ENCODE assay signal across 15 cellular contexts in genomic region chr10:118742787-118743186, GRCh38. TPM values are rescaled to one million over a fixed set of nuclear protein-coding genes. Genes with fewer than 3 reads are reported as not detected.
DNase-seq lines count a peak whose midpoint lies in the region; TF ChIP-seq lines count a peak whose summit lies in the region.
"Had no signal": no experiment of that assay in that cellular context is flagged by ENCODE, and none has a peak within 500 bp of the region (broad histone marks: within the 10 kb centered on the region; RNA-seq: fewer than 3 reads in every experiment).

No MANE protein-coding gene starts in this region.

- POLR2A ChIA-PET in HEK293 (lab: Yijun Ruan, JAX) = interaction anchor here (4.4 kb wide), 1 partner anchor 12 kb away, joined by 27 read pairs; the partner anchor contains the start of gene CACUL1

- H3K27ac ChIP-seq in HEK293 (ENCODE audit: extremely low read depth, low read depth, low read length) (no peak overlapping the region), ascending aorta (peak overlapping the region; percentile 28 to 45), skeletal muscle tissue (ENCODE audit: low read depth, low read length) (peak overlapping the region; percentile 28)
- H3K27ac ChIP-seq: HL-60, KMS-11, spleen, VCaP had no signal

- CTCF ChIA-PET in HEK293 (lab: Yijun Ruan, JAX) = no interaction called here
- CTCF ChIA-PET in activated naive CD4-positive, alpha-beta T cell treated with anti-CD3 and anti-CD28 coated beads for 36 hours (lab: Charles Lee) = no interaction called here

- peaks cover 3% of the 10 kb centered on the region for H3K36me3 Mint-ChIP-seq in activated naive CD4-positive, alpha-beta T cell treated with anti-CD3 and anti-CD28 coated beads for 36 hours (ENCODE audit: low read depth)

- no peak overlapping the region for H3K27ac Mint-ChIP-seq in activated naive CD4-positive, alpha-beta T cell treated with anti-CD3 and anti-CD28 coated beads for 36 hours

- H3K9me3 Mint-ChIP-seq in activated naive CD4-positive, alpha-beta T cell treated with anti-CD3 and anti-CD28 coated beads for 36 hours = no peaks in the 10 kb centered on the region

- H3K4me3 Mint-ChIP-seq in activated naive CD4-positive, alpha-beta T cell treated with anti-CD3 and anti-CD28 coated beads for 36 hours = no peak overlapping the region

- DNase-seq in ascending aorta (ENCODE audit: low spot score in 2 of 2) (no peak), foreskin melanocyte (peak; percentile 44), NCI-H748 (lab: John Stamatoyannopoulos, UW; ENCODE audit: unreplicated experiment) (no peak), GM13977 (ENCODE audit: low spot score) (no peak), SHP77 treated with DMSO at 0.1 percent for 48 hours (lab: John Stamatoyannopoulos, UW) (no peak)
- DNase-seq in activated naive CD4-positive, alpha-beta T cell treated with anti-CD3 and anti-CD28 coated beads for 36 hours = no peak
- DNase-seq: cortex of kidney, NCI-H1417, spleen, stomach had no signal

- H3K36me3 ChIP-seq in HEK293 (ENCODE audit: control insufficient read depth in 2 of 2, insufficient read depth in 1 of 2, low read length in 2 of 2) (no peaks in the 10 kb centered on the region; a peak in 1 of 3 replicates), ascending aorta (peaks cover 0 to 3% of the 10 kb centered on the region in 2 donors), skeletal muscle tissue (ENCODE audit: control insufficient read depth in 3 of 3, insufficient read depth in 3 of 3, low read length in 3 of 3) (peaks cover 0 to under 1% (median 0%) of the 10 kb centered on the region in 3 donors)

- H3K4me1 Mint-ChIP-seq in activated naive CD4-positive, alpha-beta T cell treated with anti-CD3 and anti-CD28 coated beads for 36 hours (ENCODE audit: low read depth) = peaks cover 60% of the 10 kb centered on the region

- H3K4me3 ChIP-seq in HEK293 (ENCODE audit: low read depth, low read length) (no peak overlapping the region), ascending aorta (no peak overlapping the region), skeletal muscle tissue (ENCODE audit: low read length in 3 of 3) (no peak overlapping the region)
- H3K4me3 ChIP-seq: spleen, stomach had no signal

- H3K27me3 Mint-ChIP-seq in activated naive CD4-positive, alpha-beta T cell treated with anti-CD3 and anti-CD28 coated beads for 36 hours (ENCODE audit: low read depth) = no peaks in the 10 kb centered on the region

- no peaks in the 10 kb centered on the region for H3K9me3 ChIP-seq in HEK293 (ENCODE audit: control insufficient read depth, insufficient read depth, low read depth, low read length)
- no peaks in the 10 kb centered on the region for H3K9me3 ChIP-seq in ascending aorta
- H3K9me3 ChIP-seq in skeletal muscle tissue (ENCODE audit: control insufficient read depth in 3 of 3, low read length in 3 of 3) = no peaks in the 10 kb centered on the region
- H3K9me3 ChIP-seq: spleen, stomach had no signal

- no peak for TF ChIP-seq CTCF in HEK293 (tag by site-specific recombination; IDR thresholded peaks at IDR 0.05)
- TF ChIP-seq CTCF in ascending aorta (IDR thresholded peaks at IDR 0.05) = no peak
- TF ChIP-seq CTCF in GM13977 (IDR thresholded peaks at IDR 0.05; ENCODE audit: extremely low read depth, insufficient read depth, missing control alignments) = no peak

- intact Hi-C loops in ascending aorta (cut with DNase I) = no loop called here
- intact Hi-C loops in activated naive CD4-positive, alpha-beta T cell treated with anti-CD3 and anti-CD28 coated beads for 36 hours (cut with micrococcal nuclease) = no loop called here

- H3K27me3 ChIP-seq in ascending aorta (no peaks in the 10 kb centered on the region), skeletal muscle tissue (ENCODE audit: control insufficient read depth in 3 of 3, insufficient read depth in 3 of 3, low read length in 3 of 3) (no peaks in the 10 kb centered on the region)
- H3K27me3 ChIP-seq: spleen, stomach had no signal

- in situ Hi-C loops in GM13977 (cut with MboI; ENCODE audit: low pct_unique_long_range_greater_than_20kb, low sequenced_read_pairs, unreplicated experiment) = no loop called here

- no peak overlapping the region for H3K9ac ChIP-seq in skeletal muscle tissue (ENCODE audit: low read depth in 1 of 3, low read length in 3 of 3)
- H3K9ac ChIP-seq: KMS-11 had no signal

- peaks cover 28% of the 10 kb centered on the region for H3K4me1 ChIP-seq in HEK293 (ENCODE audit: control insufficient read depth, insufficient read depth, low read length)
- H3K4me1 ChIP-seq in ascending aorta = peaks cover 4 to 33% of the 10 kb centered on the region in 2 donors
- H3K4me1 ChIP-seq in skeletal muscle tissue (ENCODE audit: control insufficient read depth in 3 of 3, insufficient read depth in 3 of 3, low read length in 3 of 3) = peaks cover 16 to 36% (median 17%) of the 10 kb centered on the region in 3 donors

TF ChIP-seq in HEK293, 187 proteins besides CTCF, POLR2A, EP300 and RAD21 (continues in another document):
- TF ChIP-seq ZNF561 (tag by site-specific recombination; IDR thresholded peaks at IDR 0.05; ENCODE audit: borderline replicate concordance) = no peak
- no peak for TF ChIP-seq ZNF555 (tag by site-specific recombination; conservative IDR thresholded peaks at IDR 0.05)
- TF ChIP-seq ZSCAN30 (tag by site-specific recombination; IDR thresholded peaks at IDR 0.05) = peak; percentile 25; the same call in 1 of the 2 replicates
- TF ChIP-seq ZSCAN23 (tag by site-specific recombination; IDR thresholded peaks at IDR 0.05) = no peak
- no peak for TF ChIP-seq ZFP69B (tag by site-specific recombination; IDR thresholded peaks at IDR 0.05)
- no peak for TF ChIP-seq ZNF624 (tag by site-specific recombination; IDR thresholded peaks at IDR 0.05)
- no peak for TF ChIP-seq ZNF133 (tag by site-specific recombination; IDR thresholded peaks at IDR 0.05)
- no peak for TF ChIP-seq REPIN1 (tag by site-specific recombination; IDR thresholded peaks at IDR 0.05; ENCODE audit: low read depth)
- TF ChIP-seq ZNF600 (tag by site-specific recombination; IDR thresholded peaks at IDR 0.05) = no peak
- no peak for TF ChIP-seq ZNF184 (tag by site-specific recombination; IDR thresholded peaks at IDR 0.05)
- TF ChIP-seq GLI2 (tag by site-specific recombination; IDR thresholded peaks at IDR 0.05; ENCODE audit: borderline replicate concordance, low read depth) = no peak
- no peak for TF ChIP-seq ZNF335 (tag by site-specific recombination; conservative IDR thresholded peaks at IDR 0.05)
- no peak for TF ChIP-seq ZBTB20 (tag by site-specific recombination; IDR thresholded peaks at IDR 0.05)
- TF ChIP-seq ZNF214 (tag by site-specific recombination; IDR thresholded peaks at IDR 0.05; ENCODE audit: borderline replicate concordance) = no peak
- TF ChIP-seq ZNF391 (tag by site-specific recombination; IDR thresholded peaks at IDR 0.05; ENCODE audit: borderline replicate concordance, low read depth) = no peak
- no peak for TF ChIP-seq ZNF777 (tag by site-specific recombination; IDR thresholded peaks at IDR 0.05; ENCODE audit: borderline replicate concordance)
- no peak for TF ChIP-seq ZNF280C (tag by site-specific recombination; IDR thresholded peaks at IDR 0.05)
- no peak for TF ChIP-seq ZNF114 (tag by site-specific recombination; IDR thresholded peaks at IDR 0.05)
- TF ChIP-seq ZNF704 (tag by site-specific recombination; IDR thresholded peaks at IDR 0.05) = no peak
- TF ChIP-seq ZNF544 (tag by site-specific recombination; IDR thresholded peaks at IDR 0.05) = no peak
- TF ChIP-seq HIC1 (tag by site-specific recombination; IDR thresholded peaks at IDR 0.05) = no peak

RNA-seq across cellular contexts. Expression of gene CACUL1, which starts 12.0 kb away (rescaled TPM):
- 23.6 TPM for total RNA-seq in ascending aorta
- 17.7 TPM for total RNA-seq in skeletal muscle tissue
- 10 to 100 TPM; 18.4 to 19.2 TPM for total RNA-seq in activated naive CD4-positive, alpha-beta T cell treated with anti-CD3 and anti-CD28 coated beads for 36 hours
